In genomic region chr12:58803893-58804292, GRCh38 we compare ENCODE assay signal across 10 cellular contexts.
DNase-seq lines count a peak whose midpoint lies in the region; ATAC-seq and TF ChIP-seq lines count a peak whose summit lies in the region.
"Had no signal": no experiment of that assay in that cellular context is flagged by ENCODE, and none has a peak within 500 bp of the region (broad histone marks: within the 10 kb centered on the region; RNA-seq: fewer than 3 reads in every experiment).

No MANE protein-coding gene starts in this region.

- H3K36me3 ChIP-seq in GM23248 (ENCODE audit: low read depth) = no peaks in the 10 kb centered on the region
- no peaks in the 10 kb centered on the region for H3K36me3 ChIP-seq in SJCRH30

- no peak overlapping the region for H2AFZ ChIP-seq in GM23248

- peak overlapping the region; percentile 44 for H3K4me2 ChIP-seq in GM23248 (ENCODE audit: unreplicated experiment)

- peaks cover 8% of the 10 kb centered on the region for H3F3A ChIP-seq in GM23248 (ENCODE audit: insufficient read depth)

- no peaks in the 10 kb centered on the region for H3K79me2 ChIP-seq in GM23248 (ENCODE audit: insufficient read depth)

- H3K9me3 ChIP-seq in GM23248 (ENCODE audit: low read depth) (no peaks in the 10 kb centered on the region), SJCRH30 (replicated peaks) (peaks cover 13% of the 10 kb centered on the region; the same call in 1 of the 2 replicates)

- ATAC-seq in GM18870 (IDR thresholded peaks at IDR 0.05; ENCODE audit: unreplicated experiment) = no peak

- H3K27me3 ChIP-seq in GM23248 (replicated peaks; ENCODE audit: insufficient read depth) (no peaks in the 10 kb centered on the region), SJCRH30 (no peaks in the 10 kb centered on the region)

- WGBS in GM23248 (ENCODE audit: low coverage in 1 of 2, low lambda C conversion rate in 2 of 2, missing lambda C conversion rate in 2 of 2), 2 experiments = 17 to 21% methylated on average over 2 of the region's 2 CpGs

- H3K9me2 ChIP-seq in GM23248 (ENCODE audit: insufficient read depth) = no peaks in the 10 kb centered on the region

- no peaks in the 10 kb centered on the region for H4K20me1 ChIP-seq in GM23248 (ENCODE audit: insufficient read depth)

- DNase-seq in GM23248 = peak; percentile 85
- DNase-seq in SJCRH30 = peak; percentile 26 to 59
- peak; percentile 86 for DNase-seq in fibroblast of villous mesenchyme (ENCODE audit: low read depth)
- DNase-seq in stromal cell of bone marrow (ENCODE audit: low read depth) = peak; percentile 74
- DNase-seq in NCI-H1092 treated with DMSO at 0.1 percent for 48 hours (lab: John Stamatoyannopoulos, UW) = no peak
- no peak for DNase-seq in MV-4-11 (lab: John Stamatoyannopoulos, UW)
- DNase-seq: activated CD4-positive, CD25-positive, alpha-beta regulatory T cell treated with anti-CD3 and anti-CD28 coated beads, Interleukin-2, amount 50 U/mL, for 72 hours; DND-41; small intestine had no signal

- in situ Hi-C loops in GM23248 (cut with MboI) = no loop called here

- H3K4me1 ChIP-seq in GM23248 (ENCODE audit: insufficient read depth) = peaks cover 12% of the 10 kb centered on the region; the same call in 1 of the 2 replicates
- peaks cover 33% of the 10 kb centered on the region for H3K4me1 ChIP-seq in SJCRH30

- peak overlapping the region; percentile 5; the same call in 1 of the 2 replicates for H3K27ac ChIP-seq in GM23248
- no peak overlapping the region for H3K27ac ChIP-seq in SJCRH30

- H3K4me3 ChIP-seq in GM23248 (no peak overlapping the region), SJCRH30 (no peak overlapping the region), fibroblast of villous mesenchyme (ENCODE audit: low read depth, low read length) (no peak overlapping the region)

- H3K9ac ChIP-seq in GM23248 = no peak overlapping the region

- no peak for TF ChIP-seq CTCF in fibroblast of villous mesenchyme (IDR thresholded peaks at IDR 0.05; ENCODE audit: insufficient read depth, low read depth, low read length)

Comparison
In these comparisons a context has a peak if more than half of its experiments do, and no peak if none do; other contexts are left out.
1. DNase-seq: peak in GM23248 (single experiment), SJCRH30 (2 of 2), fibroblast of villous mesenchyme (single experiment) and stromal cell of bone marrow (single experiment); none in NCI-H1092 treated with DMSO at 0.1 percent for 48 hours (single experiment) and MV-4-11 (single experiment).